8 cellular contexts compared by ENCODE assay signal in the genomic region with DNA sequence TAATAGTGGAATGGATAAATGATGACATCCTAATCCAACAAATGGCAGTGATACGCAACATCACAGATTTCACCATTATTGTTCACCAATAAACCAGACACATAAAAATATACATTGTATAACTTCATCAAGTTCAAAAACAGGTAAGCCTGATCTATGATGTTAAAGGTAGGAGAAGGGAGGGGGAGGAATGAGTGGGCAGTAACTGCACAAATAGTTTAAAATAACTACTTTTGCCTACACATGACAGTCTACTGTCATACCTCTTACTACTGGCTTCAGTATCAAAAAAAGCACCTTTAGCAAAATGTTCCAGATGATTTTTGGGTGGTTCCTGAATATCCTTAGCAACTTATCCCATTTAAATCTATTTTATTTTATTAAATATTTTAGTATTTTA. TPM values are rescaled to one million over a fixed set of nuclear protein-coding genes. Genes with fewer than 3 reads are reported as not detected.
"Had no signal": no experiment of that assay in that cellular context is flagged by ENCODE, and none has a peak within 500 bp of the region (broad histone marks: within the 10 kb centered on the region; RNA-seq: fewer than 3 reads in every experiment).

No MANE protein-coding gene starts in this region.

- H3K9me3 Mint-ChIP-seq: GM23338, H9 had no signal

- H3K27ac Mint-ChIP-seq: GM23338, H9 had no signal

- ATAC-seq: GM23338, K562 had no signal

- H3K4me3 Mint-ChIP-seq: GM23338, H9 had no signal

- H3K4me3 ChIP-seq: GM23338, K562 had no signal

- DNase-seq: H9, HCEC 1CT, IMR-90, KG1 had no signal

- H3K4me1 Mint-ChIP-seq: GM23338, H9 had no signal

RNA-seq across cellular contexts. Expression of a gene that starts 28.8 kb away (rescaled TPM):
- total RNA-seq: GM23338, H1, H9, HT-29, IMR-90, K562 had no signal
- polyA plus RNA-seq: IMR-90, K562 had no signal
